In genomic region chr15:90266061-90266431, GRCh38 we compare ENCODE assay signal across 8 cellular contexts. TPM values are rescaled to one million over a fixed set of nuclear protein-coding genes. Genes with fewer than 3 reads are reported as not detected.
A peak's percentile ranks its signal among the peaks of the same experiment; 100 is the strongest.
DNase-seq lines count a peak whose midpoint lies in the region; ATAC-seq and TF ChIP-seq lines count a peak whose summit lies in the region.

No MANE protein-coding gene starts in this region.

- no peaks in the 10 kb centered on the region for H3K27me3 ChIP-seq in breast epithelium

- H3K9me3 ChIP-seq in breast epithelium: no peaks in the 10 kb centered on the region

- no peak for TF ChIP-seq POLR2A in breast epithelium (IDR thresholded peaks at IDR 0.05)

- peak overlapping the region; percentile 94 to 95 for H3K27ac ChIP-seq in breast epithelium

- H3K36me3 ChIP-seq in breast epithelium: no peaks in the 10 kb centered on the region

- peaks cover 0 to 20% of the 10 kb centered on the region in 2 donors for H3K4me1 ChIP-seq in breast epithelium

- intact Hi-C loops in breast epithelium (cut with DNase I; ENCODE audit: low total_unique reads): no loop called here

- no peak for TF ChIP-seq CTCF in breast epithelium (IDR thresholded peaks at IDR 0.05)

- ATAC-seq in HG03342 (IDR thresholded peaks at IDR 0.05; ENCODE audit: unreplicated experiment) (peak; percentile 17), HG03175 (IDR thresholded peaks at IDR 0.05; ENCODE audit: unreplicated experiment) (no peak)

- DNase-seq in activated T-cell treated with anti-CD3 and anti-CD28 coated beads for 24 hours (ENCODE audit: low read depth) (peak; percentile 31), SW 1271 (lab: John Stamatoyannopoulos, UW) (peak; percentile 56 to 87), breast epithelium (ENCODE audit: low spot score in 2 of 2) (no peak), kidney glomerular epithelial cell (lab: John Stamatoyannopoulos, UW) (peak; percentile 45)
- no peak for DNase-seq in activated T-cell treated with anti-CD3 and anti-CD28 coated beads, Interleukin-2, amount 50 U/mL, for 1 hour
- DNase-seq in stimulated activated CD4-positive, alpha-beta T cell treated with anti-CD3 and anti-CD28 coated beads, Interleukin-15, amount 100 ng/mL, for 48 hours (ENCODE audit: low read depth in 2 of 2): peak; percentile 21

- H3K4me3 ChIP-seq in breast epithelium: peak overlapping the region; percentile 62 to 88 (median 87)

RNA-seq across cellular contexts. Expression of gene NGRN, which starts 0.6 kb away (rescaled TPM):
- total RNA-seq in breast epithelium: 10 to 100 TPM; 67.7 to 99.1 (median 87.2) TPM

RNA-seq across cellular contexts. Expression of gene TTLL13, which starts 16.7 kb away (rescaled TPM):
- under 1 TPM in 1 of 3 donors, not detected in 2; 0.15 TPM for total RNA-seq in breast epithelium

RNA-seq across cellular contexts. Expression of gene GDPGP1, which starts 32.0 kb away (rescaled TPM):
- total RNA-seq in breast epithelium: 1 to 10 TPM; 3.4 to 9.4 (median 7.5) TPM

RNA-seq across cellular contexts. Expression of gene CIB1, which starts 32.3 kb away (rescaled TPM):
- total RNA-seq in breast epithelium: 10 to 100 TPM; 30.2 to 61.3 (median 49.5) TPM

Comparison
In these comparisons a context has a peak if more than half of its experiments do, and no peak if none do; other contexts are left out.
1. DNase-seq: peak in activated T-cell treated with anti-CD3 and anti-CD28 coated beads for 24 hours (single experiment), SW 1271 (2 of 2), kidney glomerular epithelial cell (single experiment) and stimulated activated CD4-positive, alpha-beta T cell treated with anti-CD3 and anti-CD28 coated beads, Interleukin-15, amount 100 ng/mL, for 48 hours (2 of 2); none in activated T-cell treated with anti-CD3 and anti-CD28 coated beads, Interleukin-2, amount 50 U/mL, for 1 hour (single experiment) and breast epithelium (0 of 2).